Comparison of ENCODE assay signal across 24 cellular contexts in the genomic region with DNA sequence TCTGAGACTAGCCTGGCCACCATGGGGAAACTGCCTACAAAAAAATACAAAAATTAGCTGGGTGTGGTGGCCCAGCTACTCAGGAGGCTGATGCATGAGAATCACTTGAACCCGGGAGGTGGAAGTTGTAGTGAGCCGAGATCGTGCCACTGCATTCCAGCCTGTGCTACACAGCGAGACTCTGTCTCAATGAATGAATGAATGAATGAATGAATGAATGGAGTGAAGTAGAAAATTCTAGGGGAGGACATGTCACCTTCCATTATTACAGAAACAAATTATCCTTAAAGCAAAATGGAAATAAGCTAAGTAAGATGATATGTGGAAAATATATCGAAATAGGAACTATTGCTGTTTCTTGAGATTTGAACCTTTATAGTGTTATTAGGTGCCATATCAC.
"Had no signal": no experiment of that assay in that cellular context is flagged by ENCODE, and none has a peak within 500 bp of the region (broad histone marks: within the 10 kb centered on the region; RNA-seq: fewer than 3 reads in every experiment).

No MANE protein-coding gene starts in this region.

- H3K27me3 ChIP-seq: body of pancreas, colonic mucosa, esophagus muscularis mucosa, hepatocyte, right atrium auricular region, tibial nerve, vagina had no signal

- H2AFZ ChIP-seq: hepatocyte had no signal

- H3K27ac ChIP-seq: body of pancreas, colonic mucosa, esophagus muscularis mucosa, hepatocyte, right atrium auricular region, skin epidermis, tibial nerve, vagina had no signal

- H3K9me3 Mint-ChIP-seq: activated naive CD4-positive, alpha-beta T cell treated with anti-CD3 and anti-CD28 coated beads, Interleukin-2, amount 50 U/mL, for 24 hours; naive thymus-derived CD8-positive, alpha-beta T cell had no signal

- H3K4me3 ChIP-seq: body of pancreas, colonic mucosa, esophagus muscularis mucosa, hepatocyte, right atrium auricular region, skin epidermis, tibial nerve, vagina had no signal

- H3K27me3 Mint-ChIP-seq: activated naive CD4-positive, alpha-beta T cell treated with anti-CD3 and anti-CD28 coated beads, Interleukin-2, amount 50 U/mL, for 24 hours; T-helper 17 cell had no signal

- DNase-seq: activated CD4-positive, alpha-beta T cell treated with anti-CD3 and anti-CD28 coated beads, Interleukin-2, amount 50 U/mL, for 4 hours; activated effector memory CD4-positive, alpha-beta T cell treated with anti-CD3 and anti-CD28 coated beads, Interleukin-2, amount 50 U/mL, for 16 hours; activated T-cell treated with anti-CD3 and anti-CD28 coated beads for 4 hours; amniotic stem cell; body of pancreas; central memory CD4-positive, alpha-beta T cell; colonic mucosa; effector CD4-positive, alpha-beta T cell; naive thymus-derived CD8-positive, alpha-beta T cell; nucleus accumbens; stimulated activated CD4-positive, alpha-beta T cell treated with anti-CD3 and anti-CD28 coated beads, Interleukin-15, amount 100 ng/mL, for 24 hours; stimulated activated CD4-positive, alpha-beta T cell treated with anti-CD3 and anti-CD28 coated beads, Interleukin-4, amount 100 ng/mL, for 1 hour; stimulated activated naive CD4-positive, alpha-beta T cell; substantia nigra; T-helper 17 cell had no signal

- H3K27ac Mint-ChIP-seq: activated naive CD4-positive, alpha-beta T cell treated with anti-CD3 and anti-CD28 coated beads, Interleukin-2, amount 50 U/mL, for 24 hours; T-helper 17 cell had no signal

- H3K9me3 ChIP-seq: body of pancreas, colonic mucosa, esophagus muscularis mucosa, right atrium auricular region, tibial nerve, vagina had no signal

- H3K36me3 ChIP-seq: colonic mucosa had no signal

- ATAC-seq: activated CD4-positive, CD25-positive, alpha-beta regulatory T cell treated with anti-CD3 and anti-CD28 coated beads, Interleukin-2, amount 50 U/mL, for 24 hours; body of pancreas; left lobe of liver; naive thymus-derived CD8-positive, alpha-beta T cell; T-helper 17 cell had no signal
